Comparison of ENCODE assay signal across 8 cellular contexts in genomic region chr1:52366517-52366827, GRCh38. TPM values are rescaled to one million over a fixed set of nuclear protein-coding genes. Genes with fewer than 3 reads are reported as not detected.
DNase-seq lines count a peak whose midpoint lies in the region; ATAC-seq and TF ChIP-seq lines count a peak whose summit lies in the region.

No MANE protein-coding gene starts in this region.

- no peak overlapping the region for H3K27ac ChIP-seq in right cardiac atrium (ENCODE audit: low read length)
- no peak overlapping the region for H3K27ac ChIP-seq in smooth muscle cell (ENCODE audit: low read depth)

- H3K79me2 ChIP-seq in smooth muscle cell (ENCODE audit: low read depth) = peaks cover 12% of the 10 kb centered on the region

- 18% methylated on average over 8 of the region's 8 CpGs for WGBS in right cardiac atrium
- 37% methylated on average over 8 of the region's 8 CpGs for WGBS in smooth muscle cell (ENCODE audit: low lambda C conversion rate)

- H3K4me3 ChIP-seq in HAP-1 (peak overlapping the region; percentile 78), WI38 (ENCODE audit: low read depth, low read length) (peak overlapping the region; percentile 89), right cardiac atrium (ENCODE audit: low read length) (peak overlapping the region; percentile 43), smooth muscle cell (peak overlapping the region; percentile 83)

- no peak overlapping the region for H3K9ac ChIP-seq in smooth muscle cell (ENCODE audit: low read depth)

- peaks cover 16% of the 10 kb centered on the region for H3K4me1 ChIP-seq in HAP-1
- H3K4me1 ChIP-seq in right cardiac atrium (ENCODE audit: control insufficient read depth, insufficient read depth, low read length) = peaks cover 3% of the 10 kb centered on the region
- peaks cover 9% of the 10 kb centered on the region for H3K4me1 ChIP-seq in smooth muscle cell (ENCODE audit: low read depth)

- H2AFZ ChIP-seq in smooth muscle cell (ENCODE audit: low read depth) = peak overlapping the region; percentile 1

- no peak for ATAC-seq in right cardiac atrium
- ATAC-seq in HG02973 (IDR thresholded peaks at IDR 0.05; ENCODE audit: unreplicated experiment) = no peak

- no peaks in the 10 kb centered on the region for H3K27me3 ChIP-seq in HAP-1 (ENCODE audit: low read depth)
- H3K27me3 ChIP-seq in right cardiac atrium (ENCODE audit: control insufficient read depth, insufficient read depth) = no peaks in the 10 kb centered on the region
- no peaks in the 10 kb centered on the region for H3K27me3 ChIP-seq in smooth muscle cell (ENCODE audit: low read depth)

- no peak for TF ChIP-seq CTCF in WI38 (IDR thresholded peaks at IDR 0.05; ENCODE audit: low read depth, low read length)
- TF ChIP-seq CTCF in smooth muscle cell (IDR thresholded peaks at IDR 0.05; ENCODE audit: borderline replicate concordance, insufficient read depth, poor library complexity, severe bottlenecking) = no peak

- peaks cover 5% of the 10 kb centered on the region for H3F3A ChIP-seq in smooth muscle cell (ENCODE audit: low read depth)

- DNase-seq in HAP-1 (ENCODE audit: low spot score in 2 of 2) = no peak
- no peak for DNase-seq in right cardiac atrium
- no peak for DNase-seq in smooth muscle cell (lab: John Stamatoyannopoulos, UW; ENCODE audit: unreplicated experiment)
- no peak for DNase-seq in SK-N-DZ (ENCODE audit: low spot score)
- DNase-seq in NCI-H82 (lab: John Stamatoyannopoulos, UW) = no peak
- no peak for DNase-seq in stimulated activated CD4-positive, alpha-beta T cell treated with anti-CD3 and anti-CD28 coated beads, Interleukin-4, amount 100 ng/mL, for 4 hours

- H3K36me3 ChIP-seq in HAP-1 (replicated peaks) (peaks cover 24% of the 10 kb centered on the region), smooth muscle cell (ENCODE audit: low read depth) (no peaks in the 10 kb centered on the region)

- peaks cover 11% of the 10 kb centered on the region for H4K20me1 ChIP-seq in smooth muscle cell (ENCODE audit: low read depth)

- no peaks in the 10 kb centered on the region for H3K9me3 ChIP-seq in HAP-1
- no peaks in the 10 kb centered on the region for H3K9me3 ChIP-seq in right cardiac atrium (ENCODE audit: control insufficient read depth, low read length)
- no peaks in the 10 kb centered on the region for H3K9me3 ChIP-seq in smooth muscle cell (replicated peaks; ENCODE audit: low read depth)

- intact Hi-C loops in right cardiac atrium (cut with DNase I) = no loop called here

- in situ Hi-C loops in HAP-1 (cut with MboI; ENCODE audit: low sequenced_read_pairs) = no loop called here

- H3K4me2 ChIP-seq in smooth muscle cell = peak overlapping the region; percentile 35

RNA-seq across cellular contexts. Expression of gene CC2D1B, which starts 0.5 kb away (rescaled TPM):
- total RNA-seq in right cardiac atrium (10 to 100 TPM; 15.6 to 20.1 (median 17.8) TPM), smooth muscle cell (9.7 and 12.5 TPM in 2 replicates)
- polyA plus RNA-seq in right cardiac atrium (13.1 TPM), smooth muscle cell (7.9 and 9.1 TPM in 2 replicates)
- 6.4 and 8.9 TPM in 2 replicates for polyA plus RNA-seq in SK-N-DZ (2014; cell fraction: cytosol; rRNA removed)
- 48.5 and 50.8 TPM in 2 replicates for polyA plus RNA-seq in SK-N-DZ (2014; cell fraction: nucleus; rRNA removed)

RNA-seq across cellular contexts. Expression of gene ORC1, which starts 37.8 kb away (rescaled TPM):
- total RNA-seq in right cardiac atrium (under 1 TPM; 0.08 to 0.47 (median 0.23) TPM), smooth muscle cell (1.9 and 3.5 TPM in 2 replicates)
- polyA plus RNA-seq in right cardiac atrium (0.07 TPM), smooth muscle cell (1.9 and 2.5 TPM in 2 replicates)
- 24.5 and 26.8 TPM in 2 replicates for polyA plus RNA-seq in SK-N-DZ (2014; cell fraction: cytosol; rRNA removed)
- 17.0 and 17.4 TPM in 2 replicates for polyA plus RNA-seq in SK-N-DZ (2014; cell fraction: nucleus; rRNA removed)

RNA-seq across cellular contexts. Expression of gene PRPF38A, which starts 37.9 kb away (rescaled TPM):
- 10 to 100 TPM; 18.0 to 26.3 (median 23.6) TPM for total RNA-seq in right cardiac atrium
- 9.2 TPM for polyA plus RNA-seq in right cardiac atrium
- 23.2 and 24.8 TPM in 2 replicates for total RNA-seq in smooth muscle cell
- polyA plus RNA-seq in smooth muscle cell = 28.0 and 31.6 TPM in 2 replicates
- polyA plus RNA-seq in SK-N-DZ (2014; cell fraction: cytosol; rRNA removed) = 12.0 and 17.6 TPM in 2 replicates
- polyA plus RNA-seq in SK-N-DZ (2014; cell fraction: nucleus; rRNA removed) = 18.8 and 19.5 TPM in 2 replicates
